ENCODE assay signal across 14 cellular contexts in genomic region chr2:61398413-61398812, GRCh38.
A peak's percentile ranks its signal among the peaks of the same experiment; 100 is the strongest.
DNase-seq lines count a peak whose midpoint lies in the region; ATAC-seq and TF ChIP-seq lines count a peak whose summit lies in the region.
"Had no signal": no experiment of that assay in that cellular context is flagged by ENCODE, and none has a peak within 500 bp of the region (broad histone marks: within the 10 kb centered on the region; RNA-seq: fewer than 3 reads in every experiment).

No MANE protein-coding gene starts in this region.

- peaks cover 8% of the 10 kb centered on the region for H3K4me1 Mint-ChIP-seq in WTC11

- POLR2A ChIA-PET in WTC11 (lab: Charles Lee) = interaction anchor here (0.6 kb wide), 1 partner anchor 9 kb away, joined by 4 read pairs; no protein-coding TSS in a partner anchor

- CTCF ChIA-PET in WTC11 (lab: Charles Lee) = interaction anchor here (1.9 kb wide), 1 partner anchor 28 kb away, joined by 4 read pairs; no protein-coding TSS in a partner anchor

- DNase-seq in H7 (peak; percentile 40), WTC11 (ENCODE audit: low spot score) (no peak), iPS-NIHi11 (ENCODE audit: low spot score) (peak; percentile 11), NCI-H1092 treated with DMSO at 0.1 percent for 48 hours (lab: John Stamatoyannopoulos, UW) (no peak)
- no peak for DNase-seq in activated effector memory CD4-positive, alpha-beta T cell treated with anti-CD3 and anti-CD28 coated beads, Interleukin-2, amount 50 U/mL, for 16 hours
- DNase-seq: C1 segment of cervical spinal cord; Calu3; CD4-positive, alpha-beta memory T cell; COR-L47; DMS53; DMS79 treated with DMSO at 0.1 percent for 48 hours; GF-D8 had no signal

- H3K36me3 ChIP-seq in H7 (replicated peaks; ENCODE audit: control insufficient read depth, insufficient read depth, low read length) = no peaks in the 10 kb centered on the region

- no peaks in the 10 kb centered on the region for H3K9me3 Mint-ChIP-seq in WTC11
- H3K9me3 Mint-ChIP-seq: CD4-positive, alpha-beta memory T cell had no signal

- H3K27ac Mint-ChIP-seq in WTC11 = no peak overlapping the region

- no peaks in the 10 kb centered on the region for H3K27me3 Mint-ChIP-seq in WTC11 (ENCODE audit: low read depth)
- H3K27me3 Mint-ChIP-seq: CD4-positive, alpha-beta memory T cell had no signal

- no peak overlapping the region for H3K4me3 ChIP-seq in H7 (ENCODE audit: insufficient read depth, low read depth, low read length)
- H3K4me3 ChIP-seq: HAP-1 had no signal

- no peaks in the 10 kb centered on the region for H3K27me3 ChIP-seq in H7 (ENCODE audit: control insufficient read depth, insufficient read depth, low read length)

- TF ChIP-seq CTCF in WTC11 (IDR thresholded peaks at IDR 0.05) = no peak

- H3K4me3 Mint-ChIP-seq in WTC11 = no peak overlapping the region
- H3K4me3 Mint-ChIP-seq: CD4-positive, alpha-beta memory T cell had no signal

- no peak for ATAC-seq in WTC11
- ATAC-seq in HG02885 (IDR thresholded peaks at IDR 0.05; ENCODE audit: poor library complexity, unreplicated experiment) = no peak

- peaks cover 9% of the 10 kb centered on the region for H3K36me3 Mint-ChIP-seq in WTC11

TF ChIP-seq in WTC11, 78 proteins besides CTCF, POLR2A, EP300 and RAD21:
- TF ChIP-seq ARID4B (CRISPR knock-in tag; IDR thresholded peaks at IDR 0.05; ENCODE audit: borderline replicate concordance) (no peak), ETV6 (CRISPR knock-in tag; IDR thresholded peaks at IDR 0.05) (0 out of 2 replicates have a peak, but pooled peaks have one; percentile 15), NFYB (CRISPR knock-in tag; conservative IDR thresholded peaks at IDR 0.05; ENCODE audit: low read depth) (no peak), ZNF219 (CRISPR knock-in tag; IDR thresholded peaks at IDR 0.05; ENCODE audit: borderline replicate concordance) (no peak), RORB (CRISPR knock-in tag; IDR thresholded peaks at IDR 0.05) (no peak), FOXJ3 (CRISPR knock-in tag; IDR thresholded peaks at IDR 0.05; ENCODE audit: borderline replicate concordance) (no peak)

Comparison
In these comparisons a context has a peak if more than half of its experiments do, and no peak if none do; other contexts are left out.
1. DNase-seq: peak in H7 (single experiment) and iPS-NIHi11 (single experiment); none in WTC11 (single experiment), activated effector memory CD4-positive, alpha-beta T cell treated with anti-CD3 and anti-CD28 coated beads, Interleukin-2, amount 50 U/mL, for 16 hours (single experiment) and NCI-H1092 treated with DMSO at 0.1 percent for 48 hours (single experiment).